ENCODE assay signal across 8 cellular contexts in the genomic region with DNA sequence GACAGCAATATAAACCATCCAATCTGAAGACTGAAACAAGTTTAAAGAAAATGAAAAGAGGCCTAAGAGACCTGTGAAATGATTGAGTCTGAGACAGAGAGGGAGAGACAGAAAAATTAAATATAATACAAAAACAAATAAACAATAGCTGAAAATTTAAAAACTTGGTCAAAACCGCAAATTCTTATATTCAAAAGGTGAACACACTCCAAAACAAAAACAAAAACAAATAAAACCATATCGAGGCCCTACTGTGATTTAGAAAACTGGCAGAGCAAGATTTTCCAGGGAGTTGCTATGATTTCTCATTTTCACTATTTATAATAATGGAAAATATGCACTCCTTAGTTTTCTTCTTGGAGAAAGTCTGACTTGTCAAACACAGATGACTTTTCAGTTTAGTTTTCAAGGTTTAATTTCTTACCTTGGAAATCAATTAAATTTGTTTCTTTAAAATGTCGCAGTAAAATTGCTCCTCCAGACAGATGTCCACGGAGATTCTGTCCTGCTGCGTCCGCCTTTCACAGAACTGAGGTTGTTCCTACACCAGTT.
DNase-seq lines count a peak whose midpoint lies in the region; ATAC-seq, FAIRE-seq and TF ChIP-seq lines count a peak whose summit lies in the region.

No MANE protein-coding gene starts in this region.

- H3K4me1 ChIP-seq in stomach: peaks cover 5 to 42% (median 33%) of the 10 kb centered on the region in 4 donors

- no peak for TF ChIP-seq EP300 in stomach (IDR thresholded peaks at IDR 0.05)

- no peaks in the 10 kb centered on the region for H3K27me3 ChIP-seq in stomach

- no peak for FAIRE-seq in RCC 7860 (lab: Jason Lieb, UNC)

- peaks cover 0 to 4% (median under 1%) of the 10 kb centered on the region in 4 donors for H3K36me3 ChIP-seq in stomach

- no peak for TF ChIP-seq CTCF in stomach (IDR thresholded peaks at IDR 0.05)

- ATAC-seq in activated T-helper 17 cell treated with anti-CD3 and anti-CD28 coated beads, Interleukin-2, amount 50 U/mL, for 72 hours (replicated peaks): no peak
- ATAC-seq in HG03108 (IDR thresholded peaks at IDR 0.05; ENCODE audit: unreplicated experiment): no peak

- H3K4me3 ChIP-seq in iPS-18c (ENCODE audit: insufficient read depth, low read depth, low read length) (peak overlapping the region; percentile 98), stomach (peak overlapping the region; percentile 61 to 83 (median 78))

- peak overlapping the region; percentile 86 to 91 (median 90) for H3K27ac ChIP-seq in stomach

- no peaks in the 10 kb centered on the region for H3K9me3 Mint-ChIP-seq in activated T-helper 17 cell treated with anti-CD3 and anti-CD28 coated beads, Interleukin-2, amount 50 U/mL, for 72 hours

- peaks cover 27% of the 10 kb centered on the region for H3K36me3 Mint-ChIP-seq in activated T-helper 17 cell treated with anti-CD3 and anti-CD28 coated beads, Interleukin-2, amount 50 U/mL, for 72 hours (ENCODE audit: low read depth)

- no peaks in the 10 kb centered on the region for H3K4me1 Mint-ChIP-seq in activated T-helper 17 cell treated with anti-CD3 and anti-CD28 coated beads, Interleukin-2, amount 50 U/mL, for 72 hours

- 9 to 12% (median 9%) methylated on average over 6 of the region's 6 CpGs for WGBS in stomach, 5 donors

- H3K9me3 ChIP-seq in iPS-18c (ENCODE audit: control insufficient read depth, insufficient read depth, low read length) (no peaks in the 10 kb centered on the region), stomach (no peaks in the 10 kb centered on the region)

- no peaks in the 10 kb centered on the region for H3K27me3 Mint-ChIP-seq in activated T-helper 17 cell treated with anti-CD3 and anti-CD28 coated beads, Interleukin-2, amount 50 U/mL, for 72 hours

- peak overlapping the region; percentile 86 for H3K4me3 Mint-ChIP-seq in activated T-helper 17 cell treated with anti-CD3 and anti-CD28 coated beads, Interleukin-2, amount 50 U/mL, for 72 hours

- peak overlapping the region; percentile 88 for H3K27ac Mint-ChIP-seq in activated T-helper 17 cell treated with anti-CD3 and anti-CD28 coated beads, Interleukin-2, amount 50 U/mL, for 72 hours

- TF ChIP-seq POLR2A in stomach (IDR thresholded peaks at IDR 0.05): no peak

- DNase-seq in NCI-H510A treated with DMSO at 0.1 percent for 48 hours (lab: John Stamatoyannopoulos, UW) (peak; percentile 64), NCI-H510A (lab: John Stamatoyannopoulos, UW) (no peak), stomach (no peak), RCC 7860 (ENCODE audit: low spot score) (no peak), NCI-H2171 treated with DMSO at 0.1 percent for 48 hours (lab: John Stamatoyannopoulos, UW) (no peak)

- intact Hi-C loops in stomach (cut with DNase I; ENCODE audit: low total_unique reads): no loop called here
